Comparison of ENCODE assay signal across 24 cellular contexts in the genomic region with DNA sequence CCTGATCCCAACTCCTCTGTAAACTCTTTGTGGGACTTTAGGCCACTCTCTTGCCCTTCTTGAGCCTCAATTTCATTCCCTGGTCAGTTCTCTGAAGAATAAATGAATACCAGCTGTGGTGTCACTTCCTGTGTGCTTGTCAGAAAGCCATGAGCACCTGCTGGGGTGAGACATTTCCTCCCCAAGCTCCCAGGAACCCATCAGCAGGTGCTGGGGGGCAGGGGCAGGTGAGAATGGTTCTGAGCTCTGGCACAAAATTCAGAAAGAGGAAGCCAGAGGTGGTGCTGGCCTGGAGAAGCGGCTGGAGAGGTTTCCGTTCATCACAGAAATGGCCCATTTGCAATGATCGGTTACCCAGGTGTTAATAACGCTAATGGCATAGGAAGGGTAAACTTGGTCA. TPM values are rescaled to one million over a fixed set of nuclear protein-coding genes. Genes with fewer than 3 reads are reported as not detected.
"Had no signal": no experiment of that assay in that cellular context is flagged by ENCODE, and none has a peak within 500 bp of the region (broad histone marks: within the 10 kb centered on the region; RNA-seq: fewer than 3 reads in every experiment).

No MANE protein-coding gene starts in this region.

- FAIRE-seq: bronchial epithelial cell, kidney had no signal

- H3K36me3 ChIP-seq: adrenal gland, esophagus muscularis mucosa, gastroesophageal sphincter, heart left ventricle, spleen, upper lobe of right lung had no signal

- H3K27ac ChIP-seq: adrenal gland, esophagus muscularis mucosa, gastroesophageal sphincter, heart left ventricle, spleen, upper lobe of right lung had no signal

- H3K4me1 ChIP-seq: adrenal gland, esophagus muscularis mucosa, gastroesophageal sphincter, heart left ventricle, spleen, upper lobe of right lung had no signal

- H3K4me3 ChIP-seq: adrenal gland, esophagus muscularis mucosa, gastroesophageal sphincter, heart left ventricle, spleen, upper lobe of right lung had no signal

- ATAC-seq: activated naive CD4-positive, alpha-beta T cell treated with anti-CD3 and anti-CD28 coated beads, Interleukin-2, amount 50 U/mL, for 72 hours; gastroesophageal sphincter; heart left ventricle; left ventricle myocardium superior; stimulated activated naive B cell treated with anti-CD40 and anti-IgM and Interleukin-4, amounts not matched to agents 10 μg/mL and 1 μg/mL and 100 μg/mL, for 72 hours; upper lobe of right lung had no signal

- DNase-seq: activated B cell treated with CpG ODN at 0.5 μM for 24 hours; activated CD4-positive, alpha-beta memory T cell treated with anti-CD3 and anti-CD28 coated beads for 36 hours; activated CD4-positive, alpha-beta T cell treated with anti-CD3 and anti-CD28 coated beads for 4 hours; activated gamma-delta T cell treated with Interleukin-2 at 50 U/mL for 16 hours; activated T-cell treated with anti-CD3 and anti-CD28 coated beads for 4 hours; adrenal gland; cerebellar nuclear complex; effector CD4-positive, alpha-beta T cell; heart left ventricle; kidney; left ventricle myocardium superior; occipital lobe; posterior cingulate gyrus; retina; spleen; stimulated activated CD4-positive, alpha-beta T cell treated with anti-CD3 and anti-CD28 coated beads, Interleukin-4, amount 100 ng/mL, for 4 hours; stimulated activated naive B cell treated with anti-CD40 and anti-IgM and Interleukin-4, amounts not matched to agents 10 μg/mL and 1 μg/mL and 100 μg/mL, for 72 hours; upper lobe of right lung had no signal

- H3K9me3 ChIP-seq: adrenal gland, esophagus muscularis mucosa, gastroesophageal sphincter, heart left ventricle, spleen, upper lobe of right lung had no signal

RNA-seq across cellular contexts. Expression of gene LHX5, which starts 14.9 kb away (rescaled TPM):
- total RNA-seq: activated B cell treated with CpG ODN at 0.5 μM for 24 hours; activated CD4-positive, alpha-beta memory T cell treated with anti-CD3 and anti-CD28 coated beads for 36 hours; activated naive CD4-positive, alpha-beta T cell treated with anti-CD3 and anti-CD28 coated beads, Interleukin-2, amount 50 U/mL, for 72 hours; activated T-helper 1 cell treated with anti-CD3 and anti-CD28 coated beads, Interleukin-12 subunit alpha, Interleukin-12 subunit beta, Interleukin-2, Interleukin-4 antibody, amounts not matched to agents 30 ng/mL and 10 ng/mL and 1 ng/mL, durations not matched to agents 14 hours and 24 hours and 36 hours; adrenal gland; esophagus muscularis mucosa; gastroesophageal sphincter; heart left ventricle; kidney; left ventricle myocardium superior; mononuclear cell; occipital lobe; spleen; upper lobe of right lung had no signal

RNA-seq across cellular contexts. Expression of gene SDSL, which starts 34.6 kb away (rescaled TPM):
- total RNA-seq: activated CD4-positive, alpha-beta memory T cell treated with anti-CD3 and anti-CD28 coated beads for 36 hours had no signal

RNA-seq across cellular contexts. Expression of gene SDS, which starts 53.1 kb away (rescaled TPM):
- total RNA-seq: activated B cell treated with CpG ODN at 0.5 μM for 24 hours; activated CD4-positive, alpha-beta memory T cell treated with anti-CD3 and anti-CD28 coated beads for 36 hours; activated naive CD4-positive, alpha-beta T cell treated with anti-CD3 and anti-CD28 coated beads, Interleukin-2, amount 50 U/mL, for 72 hours; activated T-helper 1 cell treated with anti-CD3 and anti-CD28 coated beads, Interleukin-12 subunit alpha, Interleukin-12 subunit beta, Interleukin-2, Interleukin-4 antibody, amounts not matched to agents 30 ng/mL and 10 ng/mL and 1 ng/mL, durations not matched to agents 14 hours and 24 hours and 36 hours; bronchial epithelial cell; left ventricle myocardium superior had no signal
